8 cellular contexts compared by ENCODE assay signal in genomic region chr21:45404726-45405270, GRCh38. TPM values are rescaled to one million over a fixed set of nuclear protein-coding genes. Genes with fewer than 3 reads are reported as not detected.
DNase-seq lines count a peak whose midpoint lies in the region; ATAC-seq and TF ChIP-seq lines count a peak whose summit lies in the region.

Gene COL18A1, plus strand, starts transcription at chr21:45405165. Its CDS starts 66 bp downstream, at chr21:45405231.

- peak within 1 kb of the TSS; percentile 47 for H3K9ac ChIP-seq in iPS-15b (ENCODE audit: low read depth, low read length)
- H3K9ac ChIP-seq in skeletal muscle tissue (ENCODE audit: low read depth in 1 of 3, low read length in 3 of 3), result peak within 1 kb of the TSS in 2 of 3 donors; percentile 59 to 64

- H3K36me3 ChIP-seq in iPS-15b (ENCODE audit: control insufficient read depth, insufficient read depth, low read length) (peaks cover 11% of the 10 kb centered on the region), skeletal muscle tissue (ENCODE audit: control insufficient read depth in 3 of 3, insufficient read depth in 3 of 3, low read length in 3 of 3) (no peaks in the 10 kb centered on the region)

- CTCF ChIA-PET in RWPE1 (lab: Yijun Ruan, JAX), result no interaction called here

- H3K9me3 ChIP-seq in iPS-15b (ENCODE audit: control insufficient read depth, insufficient read depth, low read length), result no peaks in the 10 kb centered on the region
- H3K9me3 ChIP-seq in skeletal muscle tissue (ENCODE audit: control insufficient read depth in 3 of 3, low read length in 3 of 3), result peaks cover 0 to 4% (median 0%) of the 10 kb centered on the region in 3 donors

- TF ChIP-seq CTCF in GM13977 (IDR thresholded peaks at IDR 0.05; ENCODE audit: extremely low read depth, insufficient read depth, missing control alignments) (no peak), RWPE1 (conservative IDR thresholded peaks at IDR 0.05; ENCODE audit: low read depth) (no peak), astrocyte of the spinal cord (IDR thresholded peaks at IDR 0.05; ENCODE audit: low read depth, low read length) (no peak)

- in situ Hi-C loops in GM13977 (cut with MboI; ENCODE audit: low pct_unique_long_range_greater_than_20kb, low sequenced_read_pairs, unreplicated experiment) (no loop called here), astrocyte of the spinal cord (cut with HindIII; ENCODE audit: low sequenced_read_pairs) (no loop called here)

- H3K27me3 ChIP-seq in iPS-15b (ENCODE audit: control insufficient read depth, insufficient read depth, low read length) (peaks cover 6% of the 10 kb centered on the region), skeletal muscle tissue (ENCODE audit: control insufficient read depth in 3 of 3, insufficient read depth in 3 of 3, low read length in 3 of 3) (peaks cover 11 to 51% (median 41%) of the 10 kb centered on the region in 3 donors)

- peak; percentile 91 for DNase-seq in GM13977 (ENCODE audit: low spot score)
- DNase-seq in RWPE1 (ENCODE audit: low spot score), result peak; percentile 67
- DNase-seq in astrocyte of the spinal cord (ENCODE audit: low read depth, low spot score), result peak; percentile 33
- DNase-seq in GOT3 (lab: John Stamatoyannopoulos, UW), result no peak

- POLR2A ChIA-PET in RWPE1 (lab: Yijun Ruan, JAX; ENCODE audit: low non-redundant PET), result no interaction called here

- H3K4me3 ChIP-seq in astrocyte of the spinal cord (ENCODE audit: low read depth, low read length), result peak within 1 kb of the TSS; percentile 50
- H3K4me3 ChIP-seq in iPS-15b (ENCODE audit: low read depth, low read length), result peak within 1 kb of the TSS; percentile 55
- peak within 1 kb of the TSS in 2 of 3 donors; percentile 32 to 58 for H3K4me3 ChIP-seq in skeletal muscle tissue (ENCODE audit: low read length in 3 of 3)

- H3K4me1 ChIP-seq in iPS-15b (ENCODE audit: control insufficient read depth, insufficient read depth, low read length), result peaks cover 21% of the 10 kb centered on the region
- peaks cover 20 to 27% (median 25%) of the 10 kb centered on the region in 3 donors for H3K4me1 ChIP-seq in skeletal muscle tissue (ENCODE audit: control insufficient read depth in 3 of 3, insufficient read depth in 3 of 3, low read length in 3 of 3)

- ATAC-seq in HG02885 (IDR thresholded peaks at IDR 0.05; ENCODE audit: poor library complexity, unreplicated experiment) (no peak), HG03175 (IDR thresholded peaks at IDR 0.05; ENCODE audit: unreplicated experiment) (no peak)

- H3K27ac ChIP-seq in RWPE1, result peak within 1 kb of the TSS; percentile 78
- H3K27ac ChIP-seq in skeletal muscle tissue (ENCODE audit: low read depth, low read length), result peak within 1 kb of the TSS; percentile 85

RNA-seq across cellular contexts. Expression of gene COL18A1, which starts in this region (rescaled TPM):
- 59.0 TPM for total RNA-seq in skeletal muscle tissue
